Comparison of ENCODE assay signal across 8 cellular contexts in genomic region chr10:96089670-96090462, GRCh38. TPM values are rescaled to one million over a fixed set of nuclear protein-coding genes. Genes with fewer than 3 reads are reported as not detected.
A peak's percentile ranks its signal among the peaks of the same experiment; 100 is the strongest.
DNase-seq lines count a peak whose midpoint lies in the region; ATAC-seq and TF ChIP-seq lines count a peak whose summit lies in the region.

No MANE protein-coding gene starts in this region.

- no CpG with 5 or more reads among the region's 47 CpGs for WGBS in mesendoderm (ENCODE audit: extremely low coverage, insufficient coverage, low lambda C conversion rate)

- CTCF ChIA-PET in CD4-positive, alpha-beta memory T cell (lab: Charles Lee; ENCODE audit: partially characterized antibody), result interaction anchor here (0.9 to 3.2 kb wide), 4 partner anchors 40 to 396 kb away, joined by 3 to 34 read pairs (median 14); partner anchors contain the start of genes TCTN3 and ZNF518A
- CTCF ChIA-PET in activated CD4-positive, alpha-beta memory T cell treated with anti-CD3 and anti-CD28 coated beads for 36 hours (lab: Charles Lee), result interaction anchor here (0.5 to 1.8 kb wide), 6 partner anchors 40 to 1551 kb away, joined by 3 to 17 read pairs (median 4); partner anchors contain the start of genes CC2D2B, CCNJ, PI4K2A and ZNF518A

- H2BK15ac ChIP-seq in mesendoderm (replicated peaks; ENCODE audit: low read depth), result no peak overlapping the region

- H3K23ac ChIP-seq in mesendoderm (ENCODE audit: low read length), result no peak overlapping the region

- H3K27ac ChIP-seq in CD4-positive, alpha-beta memory T cell (ENCODE audit: low read depth, low read length), result peak overlapping the region; percentile 91
- H3K27ac ChIP-seq in dorsolateral prefrontal cortex (peak overlapping the region in 58 of 59 donors; percentile 40 to 95 (median 86)), mesendoderm (ENCODE audit: low read depth, low read length) (no peak overlapping the region)

- no peaks in the 10 kb centered on the region for H3K79me2 ChIP-seq in mesendoderm (ENCODE audit: control insufficient read depth, insufficient read depth, low read length)

- POLR2A ChIA-PET in CD4-positive, alpha-beta memory T cell (lab: Charles Lee; ENCODE audit: partially characterized antibody), result interaction anchor here (0.8 to 5.6 kb wide), 13 partner anchors 16 to 1647 kb away, joined by 3 to 378 read pairs (median 3); partner anchors contain the start of genes ALDH18A1, CC2D2B, CCNJ and TCTN3
- POLR2A ChIA-PET in activated CD4-positive, alpha-beta memory T cell treated with anti-CD3 and anti-CD28 coated beads for 36 hours (lab: Charles Lee), result interaction anchor here (0.7 to 2.4 kb wide), 8 partner anchors 14 to 433 kb away, joined by 3 to 72 read pairs (median 4); partner anchors contain the start of genes ALDH18A1, CCNJ, TCTN3 and ZNF518A

- peak overlapping the region; percentile 91 to 97 (median 96) for H3K4me3 Mint-ChIP-seq in CD4-positive, alpha-beta memory T cell
- H3K4me3 Mint-ChIP-seq in activated CD4-positive, alpha-beta memory T cell treated with anti-CD3 and anti-CD28 coated beads for 36 hours, result peak overlapping the region; percentile 95

- intact Hi-C loops in CD4-positive, alpha-beta memory T cell (cut with micrococcal nuclease), result loop anchor here (1.0 to 2.0 kb wide), 4 partner anchors 40 to 396 kb away; partner anchors contain the start of genes CCNJ and ZNF518A
- intact Hi-C loops in activated CD4-positive, alpha-beta memory T cell treated with anti-CD3 and anti-CD28 coated beads for 36 hours (cut with micrococcal nuclease), result loop anchor here (1.0 to 5.0 kb wide), 6 partner anchors 16 to 497 kb away; partner anchors contain the start of genes CC2D2B, CCNJ, TM9SF3 and ZNF518A
- intact Hi-C loops in dorsolateral prefrontal cortex (cut with DNase I), result loop anchor here (1.0 kb wide), 1 partner anchor 40 kb away; the partner anchor contains the start of gene ZNF518A (in 2 of the 2)

- H4K8ac ChIP-seq in mesendoderm (ENCODE audit: low read depth, low read length), result no peak overlapping the region

- peak overlapping the region; percentile 98 to 100 (median 99) for H3K27ac Mint-ChIP-seq in CD4-positive, alpha-beta memory T cell
- peak overlapping the region; percentile 99 for H3K27ac Mint-ChIP-seq in activated CD4-positive, alpha-beta memory T cell treated with anti-CD3 and anti-CD28 coated beads for 36 hours

- H3K9me3 Mint-ChIP-seq in CD4-positive, alpha-beta memory T cell, result peaks cover 0 to 24% (median 9%) of the 10 kb centered on the region in 8 donors
- H3K9me3 Mint-ChIP-seq in activated CD4-positive, alpha-beta memory T cell treated with anti-CD3 and anti-CD28 coated beads for 36 hours, result no peaks in the 10 kb centered on the region

- H3K27me3 Mint-ChIP-seq in CD4-positive, alpha-beta memory T cell, result peaks cover 23 to 26% of the 10 kb centered on the region in 2 donors
- peaks cover 15% of the 10 kb centered on the region for H3K27me3 Mint-ChIP-seq in activated CD4-positive, alpha-beta memory T cell treated with anti-CD3 and anti-CD28 coated beads for 36 hours

- peak overlapping the region; percentile 51 for H3K56ac ChIP-seq in mesendoderm (ENCODE audit: low read length)

- peak; percentile 89 to 94 (median 91) for DNase-seq in CD4-positive, alpha-beta memory T cell
- DNase-seq in HK-2 (ENCODE audit: unreplicated experiment), result peak; percentile 95
- DNase-seq in NCI-H82 treated with DMSO at 0.1 percent for 48 hours (lab: John Stamatoyannopoulos, UW; ENCODE audit: unreplicated experiment), result peak; percentile 38
- peak; percentile 95 for DNase-seq in activated CD4-positive, alpha-beta memory T cell treated with anti-CD3 and anti-CD28 coated beads for 36 hours
- peak; percentile 86 to 94 (median 90) for DNase-seq in dorsolateral prefrontal cortex
- DNase-seq in mesendoderm, result peak; percentile 85
- peak; percentile 83 for DNase-seq in stimulated activated CD8-positive, alpha-beta memory T cell treated with anti-CD3 and anti-CD28 coated beads, Interleukin-4, amount 100 ng/mL, for 4 hours (ENCODE audit: low read depth in 2 of 2, low spot score in 1 of 2)

- H2BK5ac ChIP-seq in mesendoderm (ENCODE audit: low read length), result no peak overlapping the region

- peak overlapping the region; percentile 71 to 88 for H3K4me3 ChIP-seq in CD4-positive, alpha-beta memory T cell (ENCODE audit: low read length in 2 of 2)
- H3K4me3 ChIP-seq in dorsolateral prefrontal cortex, result peak overlapping the region; percentile 45 to 98 (median 83)
- H3K4me3 ChIP-seq in mesendoderm (ENCODE audit: low read length), result peak overlapping the region; percentile 27

- no peak overlapping the region for H3K4ac ChIP-seq in mesendoderm (ENCODE audit: low read depth, low read length)

- ATAC-seq in GM19438 (IDR thresholded peaks at IDR 0.05; ENCODE audit: low read depth, unreplicated experiment), result peak; percentile 94

- TF ChIP-seq CTCF in dorsolateral prefrontal cortex (IDR thresholded peaks at IDR 0.05 in 54 of 56, conservative IDR thresholded peaks at IDR 0.05 in 2 of 56; ENCODE audit: low read depth in 1 of 56, partially characterized antibody in 56 of 56), result peak in 22 of 56 donors; percentile 5 to 39 (median 20)

- peaks cover 9% of the 10 kb centered on the region for H3K27me3 ChIP-seq in CD4-positive, alpha-beta memory T cell (ENCODE audit: insufficient read depth, low read length)
- H3K27me3 ChIP-seq in dorsolateral prefrontal cortex (peaks cover 0 to 38% (median 24%) of the 10 kb centered on the region in 45 donors), mesendoderm (ENCODE audit: insufficient read depth, low read length, poor library complexity) (no peaks in the 10 kb centered on the region)

- H3K9me3 ChIP-seq in CD4-positive, alpha-beta memory T cell (ENCODE audit: control insufficient read depth in 1 of 2, low read length in 2 of 2), result no peaks in the 10 kb centered on the region

- peaks cover 12% of the 10 kb centered on the region for H3K4me1 ChIP-seq in CD4-positive, alpha-beta memory T cell (ENCODE audit: insufficient read depth, low read length)
- no peaks in the 10 kb centered on the region for H3K4me1 ChIP-seq in mesendoderm (ENCODE audit: control insufficient read depth, low read depth, low read length)

- H4K5ac ChIP-seq in mesendoderm (ENCODE audit: low read length), result no peak overlapping the region

- H3K18ac ChIP-seq in mesendoderm (ENCODE audit: low read length), result no peak overlapping the region

- peaks cover 5 to 11% (median 7%) of the 10 kb centered on the region in 4 donors for H3K4me1 Mint-ChIP-seq in CD4-positive, alpha-beta memory T cell
- H3K4me1 Mint-ChIP-seq in activated CD4-positive, alpha-beta memory T cell treated with anti-CD3 and anti-CD28 coated beads for 36 hours (ENCODE audit: low read depth), result peaks cover 12% of the 10 kb centered on the region

- no peak overlapping the region for H3K4me2 ChIP-seq in mesendoderm (ENCODE audit: low read length)

- peaks cover 15 to 18% of the 10 kb centered on the region in 2 donors for H3K36me3 Mint-ChIP-seq in CD4-positive, alpha-beta memory T cell
- peaks cover 17% of the 10 kb centered on the region for H3K36me3 Mint-ChIP-seq in activated CD4-positive, alpha-beta memory T cell treated with anti-CD3 and anti-CD28 coated beads for 36 hours

- no peaks in the 10 kb centered on the region for H3K79me1 ChIP-seq in mesendoderm (ENCODE audit: low read length)

- H3K9ac ChIP-seq in mesendoderm (ENCODE audit: low read length), result peak overlapping the region; percentile 42

- no peaks in the 10 kb centered on the region for H3K36me3 ChIP-seq in CD4-positive, alpha-beta memory T cell (ENCODE audit: insufficient read depth, low read length)
- no peaks in the 10 kb centered on the region for H3K36me3 ChIP-seq in mesendoderm (ENCODE audit: control insufficient read depth, insufficient read depth, low read length)

- H2BK120ac ChIP-seq in mesendoderm (ENCODE audit: low read depth, low read length), result no peak overlapping the region

- H2AK5ac ChIP-seq in mesendoderm (ENCODE audit: low read length), result no peak overlapping the region

RNA-seq across cellular contexts. Expression of gene ZNF518A, which starts 40.2 kb away (rescaled TPM):
- total RNA-seq in CD4-positive, alpha-beta memory T cell, result 10 to 100 TPM; 22.4 to 24.0 TPM
- polyA plus RNA-seq in CD4-positive, alpha-beta memory T cell, result 10 to 100 TPM; 11.1 to 12.4 TPM
- 10 to 100 TPM in 1 of 2 experiments, 1 to 10 TPM in 1; 9.6 to 13.3 TPM for total RNA-seq in activated CD4-positive, alpha-beta memory T cell treated with anti-CD3 and anti-CD28 coated beads for 36 hours
- 10 to 100 TPM; 23.2 to 58.5 (median 34.2) TPM for total RNA-seq in dorsolateral prefrontal cortex
- polyA plus RNA-seq in mesendoderm (2013, experiment 1 of 2), result 15.2 TPM
- 15.2 TPM for polyA plus RNA-seq in mesendoderm (2013, experiment 2 of 2)

RNA-seq across cellular contexts. Expression of gene CCNJ, which starts 46.5 kb away (rescaled TPM):
- total RNA-seq in CD4-positive, alpha-beta memory T cell, result 1 to 10 TPM; 7.1 TPM
- 1 to 10 TPM in 1 of 2 donors, under 1 TPM in 1; 0.43 to 1.4 TPM for polyA plus RNA-seq in CD4-positive, alpha-beta memory T cell
- 1 to 10 TPM; 4.3 to 4.4 TPM for total RNA-seq in activated CD4-positive, alpha-beta memory T cell treated with anti-CD3 and anti-CD28 coated beads for 36 hours
- 1 to 10 TPM; 1.8 to 5.2 (median 3.5) TPM for total RNA-seq in dorsolateral prefrontal cortex
- polyA plus RNA-seq in mesendoderm (2013, experiment 1 of 2), result 24.9 TPM
- 25.8 TPM for polyA plus RNA-seq in mesendoderm (2013, experiment 2 of 2)

Comparison
In these comparisons a context has a peak if more than half of its experiments do, and no peak if none do; other contexts are left out.
1. DNase-seq: peak in every context shown above with its lines; median percentile 95 in HK-2; 95 in activated CD4-positive, alpha-beta memory T cell treated with anti-CD3 and anti-CD28 coated beads for 36 hours; 91 in CD4-positive, alpha-beta memory T cell; 90 in dorsolateral prefrontal cortex; 85 in mesendoderm; 83 in stimulated activated CD8-positive, alpha-beta memory T cell treated with anti-CD3 and anti-CD28 coated beads, Interleukin-4, amount 100 ng/mL, for 4 hours; 38 in NCI-H82 treated with DMSO at 0.1 percent for 48 hours.
2. H3K4me3 ChIP-seq: peak in every context shown above with its lines; median percentile 83 in dorsolateral prefrontal cortex; 80 in CD4-positive, alpha-beta memory T cell; 27 in mesendoderm.